ENCODE assay signal across 22 cellular contexts in the genomic region with DNA sequence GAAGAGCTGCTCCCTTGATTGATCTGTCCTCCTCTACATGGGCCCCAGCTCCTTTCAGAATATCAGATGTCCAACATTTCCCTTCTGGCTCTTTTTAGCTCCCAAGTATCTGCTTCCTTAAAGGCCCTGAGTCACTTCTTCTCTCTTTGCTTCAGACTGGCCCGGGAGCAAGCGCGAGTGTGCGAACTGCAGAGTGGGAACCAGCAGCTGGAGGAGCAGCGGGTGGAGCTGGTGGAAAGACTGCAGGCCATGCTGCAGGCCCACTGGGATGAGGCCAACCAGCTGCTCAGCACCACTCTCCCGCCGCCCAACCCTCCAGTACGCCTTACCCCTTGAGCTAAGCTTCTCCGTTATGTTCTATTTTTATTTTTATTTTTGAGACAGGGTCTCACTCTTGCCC. TPM values are rescaled to one million over a fixed set of nuclear protein-coding genes. Genes with fewer than 3 reads are reported as not detected.
"Had no signal": no experiment of that assay in that cellular context is flagged by ENCODE, and none has a peak within 500 bp of the region (broad histone marks: within the 10 kb centered on the region; RNA-seq: fewer than 3 reads in every experiment).

No MANE protein-coding gene starts in this region.

- H3K4me1 Mint-ChIP-seq: immature natural killer cell, nephron progenitor cell had no signal

- H3K9me3 ChIP-seq: esophagus squamous epithelium, gastroesophageal sphincter, left lung, lower lobe of right lung, prostate gland, right lobe of liver, spleen, stomach, thoracic aorta, transverse colon had no signal

- ATAC-seq: gastroesophageal sphincter; left lung; lower lobe of right lung; naive thymus-derived CD4-positive, alpha-beta T cell; right lobe of liver had no signal

- H3K9me3 Mint-ChIP-seq: dendritic cell treated with granulocyte-macrophage colony-stimulating factor and Interleukin-4, amounts not matched to agents 40 ng/mL and 50 ng/mL, for 4 days; immature natural killer cell; memory B cell; naive thymus-derived CD4-positive, alpha-beta T cell; nephron progenitor cell had no signal

- H3K4me1 ChIP-seq: esophagus squamous epithelium, gastroesophageal sphincter, left lung, lower lobe of right lung, parathyroid adenoma, prostate gland, right lobe of liver, spleen, stomach, transverse colon had no signal

- H3K4me3 Mint-ChIP-seq: dendritic cell treated with granulocyte-macrophage colony-stimulating factor and Interleukin-4, amounts not matched to agents 40 ng/mL and 50 ng/mL, for 4 days; immature natural killer cell; memory B cell; naive thymus-derived CD4-positive, alpha-beta T cell; nephron progenitor cell had no signal

- H3K27ac Mint-ChIP-seq: dendritic cell treated with granulocyte-macrophage colony-stimulating factor and Interleukin-4, amounts not matched to agents 40 ng/mL and 50 ng/mL, for 4 days; immature natural killer cell; memory B cell; naive thymus-derived CD4-positive, alpha-beta T cell; nephron progenitor cell had no signal

- H3K4me3 ChIP-seq: esophagus squamous epithelium, gastroesophageal sphincter, left lung, lower lobe of right lung, prostate gland, right lobe of liver, spleen, stomach, thoracic aorta, transverse colon had no signal

- H3K27me3 ChIP-seq: esophagus squamous epithelium, gastroesophageal sphincter, left lung, right lobe of liver, spleen, stomach, transverse colon had no signal

- H3K27me3 Mint-ChIP-seq: dendritic cell treated with granulocyte-macrophage colony-stimulating factor and Interleukin-4, amounts not matched to agents 40 ng/mL and 50 ng/mL, for 4 days; memory B cell; naive thymus-derived CD4-positive, alpha-beta T cell had no signal

- H3K27ac ChIP-seq: esophagus squamous epithelium, gastroesophageal sphincter, left lung, lower lobe of right lung, parathyroid adenoma, prostate gland, right lobe of liver, spleen, stomach, thoracic aorta, transverse colon had no signal

- H3K79me2 ChIP-seq: parathyroid adenoma had no signal

- DNase-seq: esophagus squamous epithelium; foreskin fibroblast; immature natural killer cell; left lung; lower lobe of right lung; naive thymus-derived CD4-positive, alpha-beta T cell; nephron progenitor cell; right lobe of liver; spleen; stimulated activated CD4-positive, alpha-beta T cell treated with anti-CD3 and anti-CD28 coated beads, Interleukin-15, amount 100 ng/mL, for 24 hours; stimulated activated CD4-positive, alpha-beta T cell treated with anti-CD3 and anti-CD28 coated beads, Interleukin-1b, Interleukin-23, amount 100 ng/mL, for 48 hours; stimulated activated CD4-positive, alpha-beta T cell treated with anti-CD3 and anti-CD28 coated beads, Interleukin-4, amount 100 ng/mL, for 24 hours; stimulated activated naive CD4-positive, alpha-beta T cell; stomach; substantia nigra; transverse colon had no signal

RNA-seq across cellular contexts. Expression of a gene that starts 14.7 kb away (rescaled TPM):
- total RNA-seq: thoracic aorta had no signal
